20 cellular contexts compared by ENCODE assay signal in the genomic region with DNA sequence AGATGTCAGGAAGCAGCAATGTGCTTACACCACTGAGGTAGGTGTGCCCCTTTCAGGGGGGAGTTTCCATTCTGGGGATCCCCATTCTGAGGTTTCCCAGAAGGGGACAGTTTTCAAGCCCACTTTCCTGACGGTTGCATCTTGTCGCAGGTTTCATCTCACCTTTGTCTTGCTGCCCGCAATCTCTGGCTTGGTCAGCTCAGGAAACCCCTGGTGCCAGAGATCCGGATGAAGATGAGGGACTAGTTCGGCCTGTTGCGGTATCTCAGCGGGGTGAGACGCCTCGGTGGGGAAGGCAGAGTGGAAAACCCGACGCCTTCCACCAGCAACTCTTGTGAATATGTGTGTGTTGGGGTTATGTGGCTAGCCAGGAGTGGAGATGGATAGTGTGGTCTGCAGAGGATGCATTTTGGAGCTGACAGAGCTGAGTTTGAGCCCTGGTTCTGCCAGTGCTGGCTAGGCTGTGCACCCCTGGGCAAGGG. TPM values are rescaled to one million over a fixed set of nuclear protein-coding genes. Genes with fewer than 3 reads are reported as not detected.
DNase-seq lines count a peak whose midpoint lies in the region; ATAC-seq lines count a peak whose summit lies in the region.
"Had no signal": no experiment of that assay in that cellular context is flagged by ENCODE, and none has a peak within 500 bp of the region (broad histone marks: within the 10 kb centered on the region; RNA-seq: fewer than 3 reads in every experiment).

No MANE protein-coding gene starts in this region.

- H3K9me3 Mint-ChIP-seq in activated naive CD8-positive, alpha-beta T cell treated with anti-CD3 and anti-CD28 coated beads, Interleukin-2, amount 50 U/mL, for 24 hours: peaks cover 10% of the 10 kb centered on the region
- peaks cover 4% of the 10 kb centered on the region for H3K9me3 Mint-ChIP-seq in activated naive CD8-positive, alpha-beta T cell treated with anti-CD3 and anti-CD28 coated beads for 36 hours
- H3K9me3 Mint-ChIP-seq in effector memory CD8-positive, alpha-beta T cell: no peaks in the 10 kb centered on the region
- peaks cover 6% of the 10 kb centered on the region for H3K9me3 Mint-ChIP-seq in stimulated activated naive CD8-positive, alpha-beta T cell treated with anti-CD3 and anti-CD28 coated beads, Interleukin-15, Interleukin-2, amounts not matched to agents 100 ng/mL and 50 ng/mL, for 24 hours
- H3K9me3 Mint-ChIP-seq: CD4-positive, alpha-beta T cell had no signal

- intact Hi-C loops in right cardiac atrium (cut with DNase I): no loop called here

- peaks cover 11% of the 10 kb centered on the region for H3K4me1 Mint-ChIP-seq in activated naive CD8-positive, alpha-beta T cell treated with anti-CD3 and anti-CD28 coated beads, Interleukin-2, amount 50 U/mL, for 24 hours
- H3K4me1 Mint-ChIP-seq in activated naive CD8-positive, alpha-beta T cell treated with anti-CD3 and anti-CD28 coated beads for 36 hours: peaks cover 10% of the 10 kb centered on the region
- H3K4me1 Mint-ChIP-seq in effector memory CD8-positive, alpha-beta T cell (ENCODE audit: low read depth in 2 of 2): peaks cover 7 to 11% of the 10 kb centered on the region in 2 donors
- H3K4me1 Mint-ChIP-seq in stimulated activated naive CD8-positive, alpha-beta T cell treated with anti-CD3 and anti-CD28 coated beads, Interleukin-15, Interleukin-2, amounts not matched to agents 100 ng/mL and 50 ng/mL, for 24 hours (ENCODE audit: low read depth): peaks cover 8% of the 10 kb centered on the region

- DNase-seq in activated naive CD8-positive, alpha-beta T cell treated with anti-CD3 and anti-CD28 coated beads, Interleukin-2, amount 50 U/mL, for 24 hours: no peak
- DNase-seq in activated naive CD8-positive, alpha-beta T cell treated with anti-CD3 and anti-CD28 coated beads for 36 hours: no peak
- no peak for DNase-seq in effector memory CD8-positive, alpha-beta T cell
- no peak for DNase-seq in EL
- no peak for DNase-seq in right cardiac atrium
- DNase-seq: AML-193; CD4-positive, alpha-beta T cell; DMS79 treated with DMSO at 0.1 percent for 48 hours; GDM1; MG63; NCI-H1092 treated with DMSO at 0.1 percent for 48 hours; NCI-H187; NCI-H82; Peyer's patch; Right ventricle myocardium superior; SK-N-SH had no signal

- H3K27ac Mint-ChIP-seq in activated naive CD8-positive, alpha-beta T cell treated with anti-CD3 and anti-CD28 coated beads, Interleukin-2, amount 50 U/mL, for 24 hours: no peak overlapping the region
- no peak overlapping the region for H3K27ac Mint-ChIP-seq in activated naive CD8-positive, alpha-beta T cell treated with anti-CD3 and anti-CD28 coated beads for 36 hours
- peak overlapping the region in 1 of 2 donors; percentile 3 for H3K27ac Mint-ChIP-seq in effector memory CD8-positive, alpha-beta T cell
- H3K27ac Mint-ChIP-seq in stimulated activated naive CD8-positive, alpha-beta T cell treated with anti-CD3 and anti-CD28 coated beads, Interleukin-15, Interleukin-2, amounts not matched to agents 100 ng/mL and 50 ng/mL, for 24 hours: peak overlapping the region; percentile 51
- H3K27ac Mint-ChIP-seq: CD4-positive, alpha-beta T cell had no signal

- H3K36me3 Mint-ChIP-seq in activated naive CD8-positive, alpha-beta T cell treated with anti-CD3 and anti-CD28 coated beads, Interleukin-2, amount 50 U/mL, for 24 hours (ENCODE audit: low read depth): no peaks in the 10 kb centered on the region
- no peaks in the 10 kb centered on the region for H3K36me3 Mint-ChIP-seq in activated naive CD8-positive, alpha-beta T cell treated with anti-CD3 and anti-CD28 coated beads for 36 hours
- peaks cover 8% of the 10 kb centered on the region for H3K36me3 Mint-ChIP-seq in effector memory CD8-positive, alpha-beta T cell (ENCODE audit: insufficient read depth)
- no peaks in the 10 kb centered on the region for H3K36me3 Mint-ChIP-seq in stimulated activated naive CD8-positive, alpha-beta T cell treated with anti-CD3 and anti-CD28 coated beads, Interleukin-15, Interleukin-2, amounts not matched to agents 100 ng/mL and 50 ng/mL, for 24 hours (ENCODE audit: low read depth)

- H3K27ac ChIP-seq in right cardiac atrium (ENCODE audit: low read length): no peak overlapping the region
- H3K27ac ChIP-seq: KMS-11, Peyer's patch had no signal

- H3K27me3 Mint-ChIP-seq in activated naive CD8-positive, alpha-beta T cell treated with anti-CD3 and anti-CD28 coated beads, Interleukin-2, amount 50 U/mL, for 24 hours: peaks cover 4% of the 10 kb centered on the region
- H3K27me3 Mint-ChIP-seq in activated naive CD8-positive, alpha-beta T cell treated with anti-CD3 and anti-CD28 coated beads for 36 hours: peaks cover 16% of the 10 kb centered on the region
- no peaks in the 10 kb centered on the region for H3K27me3 Mint-ChIP-seq in effector memory CD8-positive, alpha-beta T cell
- peaks cover 4% of the 10 kb centered on the region for H3K27me3 Mint-ChIP-seq in stimulated activated naive CD8-positive, alpha-beta T cell treated with anti-CD3 and anti-CD28 coated beads, Interleukin-15, Interleukin-2, amounts not matched to agents 100 ng/mL and 50 ng/mL, for 24 hours

- ATAC-seq in activated naive CD8-positive, alpha-beta T cell treated with anti-CD3 and anti-CD28 coated beads, Interleukin-2, amount 50 U/mL, for 24 hours: peak; percentile 20
- ATAC-seq in GM19452 (IDR thresholded peaks at IDR 0.05; ENCODE audit: unreplicated experiment) (peak; percentile 55), right cardiac atrium (no peak), GM18858 (IDR thresholded peaks at IDR 0.05; ENCODE audit: unreplicated experiment) (no peak)
- peak; percentile 82 for ATAC-seq in effector memory CD8-positive, alpha-beta T cell (replicated peaks)

- no peaks in the 10 kb centered on the region for H3K4me1 ChIP-seq in right cardiac atrium (ENCODE audit: control insufficient read depth, insufficient read depth, low read length)
- H3K4me1 ChIP-seq: Peyer's patch had no signal

- H3K27me3 ChIP-seq in right cardiac atrium (ENCODE audit: control insufficient read depth, insufficient read depth): no peaks in the 10 kb centered on the region
- H3K27me3 ChIP-seq: MG63, Peyer's patch had no signal

- H3K9me3 ChIP-seq in right cardiac atrium (ENCODE audit: control insufficient read depth, low read length): no peaks in the 10 kb centered on the region
- H3K9me3 ChIP-seq: MG63, Peyer's patch, SK-N-SH had no signal

- no peak overlapping the region for H3K4me3 Mint-ChIP-seq in activated naive CD8-positive, alpha-beta T cell treated with anti-CD3 and anti-CD28 coated beads, Interleukin-2, amount 50 U/mL, for 24 hours
- H3K4me3 Mint-ChIP-seq in activated naive CD8-positive, alpha-beta T cell treated with anti-CD3 and anti-CD28 coated beads for 36 hours: no peak overlapping the region
- no peak overlapping the region for H3K4me3 Mint-ChIP-seq in effector memory CD8-positive, alpha-beta T cell
- no peak overlapping the region for H3K4me3 Mint-ChIP-seq in stimulated activated naive CD8-positive, alpha-beta T cell treated with anti-CD3 and anti-CD28 coated beads, Interleukin-15, Interleukin-2, amounts not matched to agents 100 ng/mL and 50 ng/mL, for 24 hours
- H3K4me3 Mint-ChIP-seq: CD4-positive, alpha-beta T cell had no signal

- no peak overlapping the region for H3K4me3 ChIP-seq in right cardiac atrium (ENCODE audit: low read length)
- H3K4me3 ChIP-seq: MG63, Peyer's patch had no signal

- WGBS in right cardiac atrium: 70% methylated on average over 11 of the region's 11 CpGs

RNA-seq across cellular contexts. Expression of gene TNFSF9, which starts 13.1 kb away (rescaled TPM):
- total RNA-seq in activated naive CD8-positive, alpha-beta T cell treated with anti-CD3 and anti-CD28 coated beads for 36 hours: 1 to 10 TPM; 2.3 to 2.5 TPM
- total RNA-seq in right cardiac atrium: under 1 TPM; 0.17 to 0.91 (median 0.24) TPM
- polyA plus RNA-seq in right cardiac atrium: 0.14 TPM

RNA-seq across cellular contexts. Expression of gene TUBB4A, which starts 41.8 kb away (rescaled TPM):
- total RNA-seq in activated naive CD8-positive, alpha-beta T cell treated with anti-CD3 and anti-CD28 coated beads for 36 hours: 1 to 10 TPM; 7.3 to 7.8 TPM
- 1 to 10 TPM in 3 of 4 donors, under 1 TPM in 1; 0.45 to 7.4 (median 2.7) TPM for total RNA-seq in right cardiac atrium
- polyA plus RNA-seq in right cardiac atrium: 2.2 TPM

RNA-seq across cellular contexts. Expression of gene CD70, which starts 47.0 kb away (rescaled TPM):
- total RNA-seq in activated naive CD8-positive, alpha-beta T cell treated with anti-CD3 and anti-CD28 coated beads for 36 hours: 10 to 100 TPM; 15.2 to 15.3 TPM
- not detected for total RNA-seq in right cardiac atrium
- not detected for polyA plus RNA-seq in right cardiac atrium
- total RNA-seq: CD4-positive, alpha-beta T cell; Peyer's patch; Right ventricle myocardium superior had no signal

Comparison
In these comparisons a context has a peak if more than half of its experiments do, and no peak if none do; other contexts are left out.
1. ATAC-seq: peak in activated naive CD8-positive, alpha-beta T cell treated with anti-CD3 and anti-CD28 coated beads, Interleukin-2, amount 50 U/mL, for 24 hours (single experiment), GM19452 (single experiment) and effector memory CD8-positive, alpha-beta T cell (single experiment); none in right cardiac atrium (0 of 2) and GM18858 (single experiment).
2. RNA of gene CD70, which starts 47.0 kb away (total RNA-seq): 15.2 to 15.3 TPM in activated naive CD8-positive, alpha-beta T cell treated with anti-CD3 and anti-CD28 coated beads for 36 hours; not detected in right cardiac atrium; every median in the first group is over 10 times any median in the second.